Comparison of ENCODE assay signal across 8 cellular contexts in the genomic region with DNA sequence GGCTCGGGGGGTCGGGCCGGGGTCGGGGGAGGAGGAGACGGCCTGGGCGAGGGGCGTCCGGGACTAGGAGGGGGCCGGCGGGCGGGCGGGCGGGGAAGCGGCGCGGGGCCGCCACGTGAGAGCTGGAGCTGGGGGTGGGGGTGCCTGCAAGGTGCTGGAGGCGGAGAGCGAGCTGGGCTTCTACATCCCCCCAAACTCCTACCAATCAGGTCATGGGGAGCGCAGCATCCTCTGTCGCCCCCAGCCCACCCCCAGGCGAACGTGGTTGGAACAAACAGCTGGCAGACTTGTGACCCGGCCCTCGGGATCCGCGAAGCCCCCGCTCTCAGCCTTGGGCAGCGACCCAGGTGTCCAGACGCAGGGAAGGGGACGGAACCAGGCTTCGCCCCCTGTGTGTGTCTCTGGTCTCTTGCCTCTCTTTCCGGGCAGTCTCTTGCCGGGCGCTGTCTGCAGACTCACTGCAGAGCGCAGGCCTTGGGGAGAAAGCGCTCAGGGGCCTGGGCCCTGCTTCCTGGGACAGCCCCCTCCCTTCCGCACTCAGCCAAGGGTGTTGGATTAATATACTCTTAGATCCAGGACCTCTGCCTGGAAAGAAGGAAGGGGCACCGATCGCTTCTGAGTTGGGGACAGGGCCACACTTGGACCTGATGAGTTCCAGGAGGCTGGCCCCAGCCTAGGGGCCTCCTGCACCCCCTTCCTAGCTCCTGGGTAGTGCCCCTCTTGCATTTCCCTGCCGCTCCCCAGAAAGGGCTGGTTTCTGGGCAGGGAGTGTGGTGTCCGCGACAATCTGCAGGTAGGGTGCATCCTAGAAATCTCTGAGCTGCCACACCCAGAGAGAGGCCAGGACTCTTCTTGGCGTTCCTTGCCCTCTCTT. TPM values are rescaled to one million over a fixed set of nuclear protein-coding genes. Genes with fewer than 3 reads are reported as not detected.
A peak's percentile ranks its signal among the peaks of the same experiment; 100 is the strongest.
DNase-seq lines count a peak whose midpoint lies in the region; ATAC-seq, FAIRE-seq and TF ChIP-seq lines count a peak whose summit lies in the region.

No MANE protein-coding gene starts in this region.

- H3K27me3 ChIP-seq in colonic mucosa (no peaks in the 10 kb centered on the region), mesenchymal stem cell (ENCODE audit: control insufficient read depth in 1 of 2, insufficient read depth in 1 of 2, low read length in 2 of 2) (peaks cover 0 to 42% of the 10 kb centered on the region in 2 experiments)

- H2AK5ac ChIP-seq in mesenchymal stem cell (ENCODE audit: low read length, severe bottlenecking) = no peak overlapping the region

- H3K23ac ChIP-seq in mesenchymal stem cell (ENCODE audit: low read length in 2 of 2) = peak overlapping the region in 1 of 2 experiments; percentile 78

- FAIRE-seq in urothelium cell line (lab: Jason Lieb, UNC) = no peak

- H3K4me3 ChIP-seq in colonic mucosa (peak overlapping the region; percentile 41), mesenchymal stem cell (ENCODE audit: insufficient read depth in 1 of 2, low read depth in 1 of 2, low read length in 2 of 2) (peak overlapping the region; percentile 62 to 70)

- H4K91ac ChIP-seq in mesenchymal stem cell (ENCODE audit: low read length) = no peak overlapping the region

- H3K79me1 ChIP-seq in mesenchymal stem cell (replicated peaks; ENCODE audit: low read length, poor library complexity, severe bottlenecking) = peaks cover 7% of the 10 kb centered on the region

- H2BK12ac ChIP-seq in mesenchymal stem cell (ENCODE audit: low read length in 2 of 2) = peak overlapping the region in 1 of 2 experiments; percentile 26

- H3K4me1 ChIP-seq in colonic mucosa (no peaks in the 10 kb centered on the region), mesenchymal stem cell (ENCODE audit: control insufficient read depth, insufficient read depth, low read depth, low read length) (peaks cover 24% of the 10 kb centered on the region)

- H2BK5ac ChIP-seq in mesenchymal stem cell (ENCODE audit: low read depth, low read length, poor library complexity, severe bottlenecking) = no peak overlapping the region

- peak overlapping the region; percentile 60 for H2AFZ ChIP-seq in mesenchymal stem cell (ENCODE audit: low read depth, low read length)

- H3K9me3 ChIP-seq in colonic mucosa = no peaks in the 10 kb centered on the region
- H3K9me3 ChIP-seq in mesenchymal stem cell (ENCODE audit: control insufficient read depth, low read length) = no peaks in the 10 kb centered on the region

- H3K9ac ChIP-seq in colonic mucosa (ENCODE audit: low read depth in 2 of 2, low read length in 2 of 2) = peak overlapping the region in 1 of 2 donors; percentile 20
- H3K9ac ChIP-seq in mesenchymal stem cell (ENCODE audit: low read length) = no peak overlapping the region

- H3K18ac ChIP-seq in mesenchymal stem cell (ENCODE audit: low read depth in 1 of 2, low read length in 2 of 2) = peak overlapping the region in 1 of 2 experiments; percentile 85

- no peak for TF ChIP-seq CTCF in colonic mucosa (IDR thresholded peaks at IDR 0.05)

- no peak overlapping the region for H4K8ac ChIP-seq in mesenchymal stem cell (ENCODE audit: low read length)

- no peaks in the 10 kb centered on the region for H3K9me3 Mint-ChIP-seq in activated T-cell treated with anti-CD3 and anti-CD28 coated beads, Interleukin-2, amount 50 U/mL, for 72 hours

- H3K4me2 ChIP-seq in mesenchymal stem cell (ENCODE audit: low read length, poor library complexity, severe bottlenecking) = peak overlapping the region; percentile 69

- no peak for DNase-seq in activated T-cell treated with anti-CD3 and anti-CD28 coated beads, Interleukin-2, amount 50 U/mL, for 72 hours
- DNase-seq in activated T-cell treated with anti-CD3 and anti-CD28 coated beads, Interleukin-2, amount 50 U/mL, for 1 hour = no peak
- no peak for DNase-seq in colonic mucosa
- peak; percentile 33 for DNase-seq in mesenchymal stem cell
- peak; percentile 46 for DNase-seq in urothelium cell line (ENCODE audit: low spot score)
- no peak for DNase-seq in NCI-H2196 (lab: John Stamatoyannopoulos, UW; ENCODE audit: unreplicated experiment)
- no peak for DNase-seq in SHP77 treated with DMSO at 0.1 percent for 48 hours (lab: John Stamatoyannopoulos, UW)

- peaks cover 14% of the 10 kb centered on the region for H3K4me1 Mint-ChIP-seq in activated T-cell treated with anti-CD3 and anti-CD28 coated beads, Interleukin-2, amount 50 U/mL, for 72 hours (ENCODE audit: low read depth)

- H3K27ac ChIP-seq in colonic mucosa = no peak overlapping the region
- H3K27ac ChIP-seq in mesenchymal stem cell (ENCODE audit: low read length, poor library complexity, severe bottlenecking) = no peak overlapping the region

- no peaks in the 10 kb centered on the region for H3K27me3 Mint-ChIP-seq in activated T-cell treated with anti-CD3 and anti-CD28 coated beads, Interleukin-2, amount 50 U/mL, for 72 hours (ENCODE audit: low read depth)

- H3K36me3 ChIP-seq in colonic mucosa = no peaks in the 10 kb centered on the region
- H3K36me3 ChIP-seq in mesenchymal stem cell (ENCODE audit: control insufficient read depth in 1 of 2, insufficient read depth in 2 of 2, low read depth in 1 of 2, low read length in 2 of 2) = peaks cover 10% of the 10 kb centered on the region in 2 experiments

- WGBS in mesenchymal stem cell = 8% methylated on average over 26 of the region's 45 CpGs

- peak overlapping the region in 1 of 2 experiments; percentile 86 for H3K4ac ChIP-seq in mesenchymal stem cell (ENCODE audit: low read depth in 1 of 2, low read length in 2 of 2)

- peak overlapping the region; percentile 64 to 79 for H3K4me3 Mint-ChIP-seq in activated T-cell treated with anti-CD3 and anti-CD28 coated beads, Interleukin-2, amount 50 U/mL, for 72 hours

- peak in 1 of 2 donors; percentile 14 for ATAC-seq in activated T-cell treated with anti-CD3 and anti-CD28 coated beads, Interleukin-2, amount 50 U/mL, for 72 hours (replicated peaks in 1 of 2)
- no peak for ATAC-seq in HG03520 (IDR thresholded peaks at IDR 0.05; ENCODE audit: unreplicated experiment)

- no peak overlapping the region for H3K27ac Mint-ChIP-seq in activated T-cell treated with anti-CD3 and anti-CD28 coated beads, Interleukin-2, amount 50 U/mL, for 72 hours

- H2BK120ac ChIP-seq in mesenchymal stem cell (ENCODE audit: low read depth, low read length) = peak overlapping the region; percentile 56

- H2BK15ac ChIP-seq in mesenchymal stem cell (ENCODE audit: low read depth, poor library complexity, severe bottlenecking) = no peak overlapping the region

- H3K14ac ChIP-seq in mesenchymal stem cell (ENCODE audit: low read length in 2 of 2) = peak overlapping the region in 1 of 2 experiments; percentile 53

- intact Hi-C loops in colonic mucosa (cut with DNase I) = no loop called here

- no peaks in the 10 kb centered on the region for H3K36me3 Mint-ChIP-seq in activated T-cell treated with anti-CD3 and anti-CD28 coated beads, Interleukin-2, amount 50 U/mL, for 72 hours (ENCODE audit: insufficient read depth in 2 of 2)

RNA-seq across cellular contexts. Expression of gene RASL10B, which starts 0.7 kb away (rescaled TPM):
- 1 to 10 TPM in 1 of 2 donors, under 1 TPM in 1; 0.32 to 1.3 TPM for total RNA-seq in activated T-cell treated with anti-CD3 and anti-CD28 coated beads, Interleukin-2, amount 50 U/mL, for 72 hours
- total RNA-seq in colonic mucosa = under 1 TPM; 0.07 to 0.21 TPM
- 19.0 TPM for polyA plus RNA-seq in mesenchymal stem cell (2013, experiment 1 of 2)
- 18.7 TPM for polyA plus RNA-seq in mesenchymal stem cell (2013, experiment 2 of 2)

RNA-seq across cellular contexts. Expression of gene GAS2L2, which starts 20.9 kb away (rescaled TPM):
- total RNA-seq in activated T-cell treated with anti-CD3 and anti-CD28 coated beads, Interleukin-2, amount 50 U/mL, for 72 hours = under 1 TPM; 0.09 to 0.17 TPM
- under 1 TPM in 1 of 2 donors, not detected in 1; 0.15 TPM for total RNA-seq in colonic mucosa
- not detected for polyA plus RNA-seq in mesenchymal stem cell (2013, experiment 1 of 2)
- not detected for polyA plus RNA-seq in mesenchymal stem cell (2013, experiment 2 of 2)

RNA-seq across cellular contexts. Expression of gene C17orf50, which starts 28.5 kb away (rescaled TPM):
- total RNA-seq in activated T-cell treated with anti-CD3 and anti-CD28 coated beads, Interleukin-2, amount 50 U/mL, for 72 hours = not detected
- total RNA-seq in colonic mucosa = not detected
- not detected for polyA plus RNA-seq in mesenchymal stem cell (2013, experiment 1 of 2)
- polyA plus RNA-seq in mesenchymal stem cell (2013, experiment 2 of 2) = not detected

Comparison
In these comparisons a context has a peak if more than half of its experiments do, and no peak if none do; other contexts are left out.
1. DNase-seq: peak in mesenchymal stem cell (single experiment) and urothelium cell line (single experiment); none in activated T-cell treated with anti-CD3 and anti-CD28 coated beads, Interleukin-2, amount 50 U/mL, for 72 hours (0 of 2), activated T-cell treated with anti-CD3 and anti-CD28 coated beads, Interleukin-2, amount 50 U/mL, for 1 hour (single experiment), colonic mucosa (single experiment), NCI-H2196 (single experiment) and SHP77 treated with DMSO at 0.1 percent for 48 hours (single experiment).